ENCODE assay signal across 1 cellular context in the genomic region with DNA sequence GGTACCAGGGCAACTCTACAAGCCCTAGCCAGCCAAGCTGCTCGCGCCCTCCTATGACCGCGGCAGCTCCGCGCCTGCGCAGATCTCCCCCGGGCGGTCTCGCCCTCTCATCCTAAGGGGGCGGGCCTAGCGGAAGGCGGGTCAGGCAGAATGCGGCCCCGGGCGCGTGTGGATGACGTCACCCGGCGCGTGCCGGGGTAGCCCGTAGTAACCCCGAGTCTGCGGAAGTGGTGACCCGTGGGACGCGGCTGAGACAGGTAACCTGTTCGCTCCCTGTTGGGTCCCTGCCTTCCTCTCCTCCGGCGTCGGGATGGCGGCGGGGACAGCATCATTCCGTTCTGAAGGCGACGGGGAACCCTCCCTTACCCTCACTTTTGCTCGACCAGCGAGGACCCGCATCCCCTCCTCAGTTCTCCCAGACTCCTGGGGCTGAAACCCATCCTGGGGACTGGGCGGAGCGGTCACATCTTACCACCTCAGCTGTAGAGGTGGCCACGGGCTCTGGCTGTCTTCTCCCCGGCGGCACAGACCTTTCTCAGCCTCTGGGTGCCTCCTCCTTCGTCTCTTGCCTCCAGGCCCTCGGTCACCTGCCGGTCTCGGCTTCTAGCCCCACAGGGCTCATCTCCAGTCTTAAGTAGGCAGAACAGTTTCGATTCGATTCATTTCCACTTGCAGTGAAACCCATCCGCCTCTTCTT.
A peak's percentile ranks its signal among the peaks of the same experiment; 100 is the strongest.
TF ChIP-seq lines count a peak whose summit lies in the region.

Gene AOPEP, plus strand, starts transcription at position 205 of the 697 bp plus-strand sequence. CDS start 33,085 bp downstream, outside the sequence.

TF ChIP-seq in HepG2, 621 proteins besides CTCF, POLR2A, EP300 and RAD21 (continued from another document and continues in another):
- TF ChIP-seq AHDC1 (CRISPR knock-in tag; IDR thresholded peaks at IDR 0.05; ENCODE audit: borderline replicate concordance) (no peak), ZNF609 (CRISPR knock-in tag; IDR thresholded peaks at IDR 0.05; ENCODE audit: borderline replicate concordance) (no peak), HHEX (CRISPR knock-in tag; IDR thresholded peaks at IDR 0.05) (no peak), KDM1A (CRISPR knock-in tag; IDR thresholded peaks at IDR 0.05) (no peak), ZFP91 (CRISPR knock-in tag; IDR thresholded peaks at IDR 0.05; ENCODE audit: borderline replicate concordance) (peak; percentile 88), HOMEZ (CRISPR knock-in tag; IDR thresholded peaks at IDR 0.05; ENCODE audit: low read depth) (no peak), ZSCAN22 (CRISPR knock-in tag; IDR thresholded peaks at IDR 0.05) (no peak), ZNF296 (CRISPR knock-in tag; conservative IDR thresholded peaks at IDR 0.05) (no peak), YEATS4 (CRISPR knock-in tag; IDR thresholded peaks at IDR 0.05; ENCODE audit: borderline replicate concordance) (peak; percentile 81), HMG20B (CRISPR knock-in tag; conservative IDR thresholded peaks at IDR 0.05) (no peak), ZBTB8A (CRISPR knock-in tag; IDR thresholded peaks at IDR 0.05; ENCODE audit: borderline replicate concordance, low read depth) (no peak), ZNF329 (CRISPR knock-in tag; IDR thresholded peaks at IDR 0.05; ENCODE audit: low read depth) (peak; percentile 74), IKZF1 (IDR thresholded peaks at IDR 0.05) (no peak), ZMYM4 (CRISPR knock-in tag; IDR thresholded peaks at IDR 0.05) (peak; percentile 98), ZNF10 (CRISPR knock-in tag; IDR thresholded peaks at IDR 0.05; ENCODE audit: borderline replicate concordance, low read depth) (no peak), ZNF484 (CRISPR knock-in tag; IDR thresholded peaks at IDR 0.05; ENCODE audit: borderline replicate concordance, low read depth) (no peak), REXO4 (CRISPR knock-in tag; IDR thresholded peaks at IDR 0.05; ENCODE audit: borderline replicate concordance) (no peak), FOXA3 (CRISPR knock-in tag; IDR thresholded peaks at IDR 0.05) (peak; percentile 59), DZIP1 (CRISPR knock-in tag; IDR thresholded peaks at IDR 0.05) (no peak), ZFP1 (CRISPR knock-in tag; IDR thresholded peaks at IDR 0.05) (no peak), ZNF879 (CRISPR knock-in tag; IDR thresholded peaks at IDR 0.05) (no peak), PHF21A (CRISPR knock-in tag; IDR thresholded peaks at IDR 0.05) (peak; percentile 45; the same call in 1 of the 2 replicates), PCBP1 (IDR thresholded peaks at IDR 0.05; ENCODE audit: borderline replicate concordance, low read depth, low read length) (0 out of 2 replicates have a peak, but pooled peaks have one; percentile 38), PCBP2 (optimal IDR thresholded peaks at IDR 0.05; ENCODE audit: low read depth, low read length, poor library complexity, severe bottlenecking) (no peak), IRF1 (CRISPR knock-in tag; IDR thresholded peaks at IDR 0.05; ENCODE audit: low read depth) (no peak), SIX4 (CRISPR knock-in tag; IDR thresholded peaks at IDR 0.05) (no peak), KDM5B (CRISPR knock-in tag; IDR thresholded peaks at IDR 0.05; ENCODE audit: borderline replicate concordance) (peak; percentile 95)
- TF ChIP-seq, protein P1, sequence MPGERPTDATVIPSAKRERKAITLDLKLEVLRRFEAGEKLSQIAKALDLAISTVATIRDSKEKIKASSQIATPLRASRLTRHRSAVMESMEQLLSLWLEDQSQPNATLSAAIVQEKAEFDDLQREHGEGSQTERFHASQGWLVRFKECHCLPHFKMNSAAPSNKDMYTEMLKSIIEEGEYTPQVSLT (CRISPR knock-in tag; IDR thresholded peaks at IDR 0.05; ENCODE audit: borderline replicate concordance, low read depth): 0 out of 2 replicates have a peak, but pooled peaks have one; percentile 72
- TF ChIP-seq, protein P2, sequence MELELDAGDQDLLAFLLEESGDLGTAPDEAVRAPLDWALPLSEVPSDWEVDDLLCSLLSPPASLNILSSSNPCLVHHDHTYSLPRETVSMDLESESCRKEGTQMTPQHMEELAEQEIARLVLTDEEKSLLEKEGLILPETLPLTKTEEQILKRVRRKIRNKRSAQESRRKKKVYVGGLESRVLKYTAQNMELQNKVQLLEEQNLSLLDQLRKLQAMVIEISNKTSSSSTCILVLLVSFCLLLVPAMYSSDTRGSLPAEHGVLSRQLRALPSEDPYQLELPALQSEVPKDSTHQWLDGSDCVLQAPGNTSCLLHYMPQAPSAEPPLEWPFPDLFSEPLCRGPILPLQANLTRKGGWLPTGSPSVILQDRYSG (CRISPR knock-in tag; IDR thresholded peaks at IDR 0.05): no peak
- TF ChIP-seq, protein P3, sequence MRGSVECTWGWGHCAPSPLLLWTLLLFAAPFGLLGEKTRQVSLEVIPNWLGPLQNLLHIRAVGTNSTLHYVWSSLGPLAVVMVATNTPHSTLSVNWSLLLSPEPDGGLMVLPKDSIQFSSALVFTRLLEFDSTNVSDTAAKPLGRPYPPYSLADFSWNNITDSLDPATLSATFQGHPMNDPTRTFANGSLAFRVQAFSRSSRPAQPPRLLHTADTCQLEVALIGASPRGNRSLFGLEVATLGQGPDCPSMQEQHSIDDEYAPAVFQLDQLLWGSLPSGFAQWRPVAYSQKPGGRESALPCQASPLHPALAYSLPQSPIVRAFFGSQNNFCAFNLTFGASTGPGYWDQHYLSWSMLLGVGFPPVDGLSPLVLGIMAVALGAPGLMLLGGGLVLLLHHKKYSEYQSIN (CRISPR knock-in tag; IDR thresholded peaks at IDR 0.05; ENCODE audit: borderline replicate concordance): no peak
